21 cellular contexts compared by ENCODE assay signal in the genomic region with DNA sequence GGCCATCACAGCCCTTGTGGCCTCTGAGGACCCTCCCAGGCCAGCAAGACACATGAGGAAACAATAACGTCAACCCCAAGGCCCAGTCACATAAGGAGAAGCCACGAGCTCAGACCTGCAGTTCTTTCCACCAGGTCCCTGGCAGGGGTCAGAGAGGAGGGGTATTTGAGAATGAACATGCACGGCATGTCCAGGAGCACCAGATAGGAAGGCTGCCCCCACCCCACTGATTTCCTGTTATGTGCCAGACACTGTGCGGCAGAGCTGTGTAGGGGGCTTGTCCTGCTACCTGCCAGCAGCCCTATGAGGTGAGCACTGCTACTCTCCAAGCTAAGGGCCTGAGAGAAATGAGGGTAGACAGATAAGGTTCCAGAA. TPM values are rescaled to one million over a fixed set of nuclear protein-coding genes. Genes with fewer than 3 reads are reported as not detected.
DNase-seq lines count a peak whose midpoint lies in the region; ATAC-seq and TF ChIP-seq lines count a peak whose summit lies in the region.
"Had no signal": no experiment of that assay in that cellular context is flagged by ENCODE, and none has a peak within 500 bp of the region (broad histone marks: within the 10 kb centered on the region; RNA-seq: fewer than 3 reads in every experiment).

No MANE protein-coding gene starts in this region.

- 96 to 100% methylated on average over 1 to 4 of the region's 4 CpGs for WGBS in mesodermal cell (ENCODE audit: insufficient coverage in 2 of 2), 2 experiments
- WGBS in spleen, 5 donors: 50 to 63% (median 59%) methylated on average over 3 to 4 of the region's 4 CpGs

- H3K4me3 Mint-ChIP-seq in activated CD4-positive, alpha-beta T cell treated with anti-CD3 and anti-CD28 coated beads, Interleukin-2, amount 10 ng/mL, durations not matched to agents 24 days and 14 days: no peak overlapping the region
- H3K4me3 Mint-ChIP-seq in activated CD4-positive, alpha-beta T cell treated with anti-CD3 and anti-CD28 coated beads for 36 hours: no peak overlapping the region
- H3K4me3 Mint-ChIP-seq in activated CD8-positive, alpha-beta T cell treated with anti-CD3 and anti-CD28 coated beads for 36 hours: no peak overlapping the region
- H3K4me3 Mint-ChIP-seq: HFFc6, neural progenitor cell had no signal

- no peaks in the 10 kb centered on the region for H3K36me3 ChIP-seq in mesodermal cell (ENCODE audit: control insufficient read depth, insufficient read depth, low read length)
- H3K36me3 ChIP-seq in spleen: no peaks in the 10 kb centered on the region
- H3K36me3 ChIP-seq in lower lobe of right lung: no peaks in the 10 kb centered on the region
- H3K36me3 ChIP-seq: left lung, neural progenitor cell, prostate gland had no signal

- H3K27ac ChIP-seq in mesodermal cell (ENCODE audit: low read depth, low read length, severe bottlenecking): peak overlapping the region; percentile 10
- H3K27ac ChIP-seq in spleen: no peak overlapping the region
- H3K27ac ChIP-seq in lower lobe of right lung: no peak overlapping the region
- H3K27ac ChIP-seq: 22Rv1, left lung, neural progenitor cell, prostate gland had no signal

- TF ChIP-seq POLR2A in spleen (IDR thresholded peaks at IDR 0.05): no peak

- no peaks in the 10 kb centered on the region for H3K36me3 Mint-ChIP-seq in activated CD4-positive, alpha-beta T cell treated with anti-CD3 and anti-CD28 coated beads, Interleukin-2, amount 10 ng/mL, durations not matched to agents 24 days and 14 days (ENCODE audit: low read depth)
- no peaks in the 10 kb centered on the region for H3K36me3 Mint-ChIP-seq in activated CD4-positive, alpha-beta T cell treated with anti-CD3 and anti-CD28 coated beads for 36 hours (ENCODE audit: low read depth)
- no peaks in the 10 kb centered on the region for H3K36me3 Mint-ChIP-seq in activated CD8-positive, alpha-beta T cell treated with anti-CD3 and anti-CD28 coated beads for 36 hours (ENCODE audit: low read depth)
- H3K36me3 Mint-ChIP-seq: neural progenitor cell had no signal

- H3K4me1 ChIP-seq in mesodermal cell (ENCODE audit: control insufficient read depth, insufficient read depth, low read length, poor library complexity, severe bottlenecking) (no peaks in the 10 kb centered on the region), spleen (peaks cover 3 to 37% (median 13%) of the 10 kb centered on the region in 6 donors), lower lobe of right lung (peaks cover 4% of the 10 kb centered on the region)
- H3K4me1 ChIP-seq: Caco-2, prostate gland had no signal

- TF ChIP-seq CTCF in activated CD8-positive, alpha-beta T cell treated with anti-CD3 and anti-CD28 coated beads for 36 hours (IDR thresholded peaks at IDR 0.05): no peak
- TF ChIP-seq CTCF in spleen (IDR thresholded peaks at IDR 0.05 in 8 of 11, conservative IDR thresholded peaks at IDR 0.05 in 3 of 11) (no peak), lower lobe of right lung (IDR thresholded peaks at IDR 0.05) (no peak)

- H3K4me3 ChIP-seq in mesodermal cell (ENCODE audit: extremely low read depth, insufficient read depth, low read length, poor library complexity, severe bottlenecking) (no peak overlapping the region), spleen (no peak overlapping the region), lower lobe of right lung (no peak overlapping the region)
- H3K4me3 ChIP-seq: GM12878, left lung, neural progenitor cell, prostate gland had no signal

- no peak for DNase-seq in activated CD4-positive, alpha-beta T cell treated with anti-CD3 and anti-CD28 coated beads, Interleukin-2, amount 10 ng/mL, durations not matched to agents 24 days and 14 days
- DNase-seq in activated CD4-positive, alpha-beta T cell treated with anti-CD3 and anti-CD28 coated beads for 36 hours: no peak
- no peak for DNase-seq in activated CD8-positive, alpha-beta T cell treated with anti-CD3 and anti-CD28 coated beads for 36 hours
- peak; percentile 43 for DNase-seq in spleen
- no peak for DNase-seq in lower lobe of right lung
- DNase-seq in NCI-H774 (lab: John Stamatoyannopoulos, UW): no peak
- DNase-seq: Caco-2, foreskin melanocyte, HFFc6, NCI-H1105 treated with DMSO at 0.1 percent for 48 hours, RPMI8226, SK-N-SH had no signal

- H3K9me3 Mint-ChIP-seq in activated CD4-positive, alpha-beta T cell treated with anti-CD3 and anti-CD28 coated beads, Interleukin-2, amount 10 ng/mL, durations not matched to agents 24 days and 14 days: no peaks in the 10 kb centered on the region
- no peaks in the 10 kb centered on the region for H3K9me3 Mint-ChIP-seq in activated CD4-positive, alpha-beta T cell treated with anti-CD3 and anti-CD28 coated beads for 36 hours (ENCODE audit: low read depth)
- H3K9me3 Mint-ChIP-seq in activated CD8-positive, alpha-beta T cell treated with anti-CD3 and anti-CD28 coated beads for 36 hours: no peaks in the 10 kb centered on the region
- H3K9me3 Mint-ChIP-seq: activated T-helper 2 cell treated with anti-CD3 and anti-CD28 coated beads, Interferon-gamma antibody, Interleukin-2, Interleukin-4, amounts not matched to agents 10 μg/mL and 5 μg/mL and 100 μg/mL, durations not matched to agents 14 hours and 24 hours and 36 hours; HFFc6; neural progenitor cell had no signal

- CTCF ChIA-PET in activated CD4-positive, alpha-beta T cell treated with anti-CD3 and anti-CD28 coated beads for 36 hours (lab: Charles Lee): no interaction called here
- CTCF ChIA-PET in activated CD8-positive, alpha-beta T cell treated with anti-CD3 and anti-CD28 coated beads for 36 hours (lab: Charles Lee): interaction anchor here (0.9 to 1.7 kb wide), 4 partner anchors 24 to 170 kb away, joined by 3 to 5 read pairs (median 3); no protein-coding TSS in a partner anchor

- H3K27me3 ChIP-seq in spleen (replicated peaks in 1 of 7) (no peaks in the 10 kb centered on the region), lower lobe of right lung (ENCODE audit: low read depth) (no peaks in the 10 kb centered on the region)
- H3K27me3 ChIP-seq: left lung, neural progenitor cell had no signal

- H3K27me3 Mint-ChIP-seq in activated CD4-positive, alpha-beta T cell treated with anti-CD3 and anti-CD28 coated beads, Interleukin-2, amount 10 ng/mL, durations not matched to agents 24 days and 14 days: peaks cover 9% of the 10 kb centered on the region
- no peaks in the 10 kb centered on the region for H3K27me3 Mint-ChIP-seq in activated CD4-positive, alpha-beta T cell treated with anti-CD3 and anti-CD28 coated beads for 36 hours
- H3K27me3 Mint-ChIP-seq in activated CD8-positive, alpha-beta T cell treated with anti-CD3 and anti-CD28 coated beads for 36 hours: no peaks in the 10 kb centered on the region

- POLR2A ChIA-PET in activated CD4-positive, alpha-beta T cell treated with anti-CD3 and anti-CD28 coated beads for 36 hours (lab: Charles Lee): no interaction called here
- POLR2A ChIA-PET in activated CD8-positive, alpha-beta T cell treated with anti-CD3 and anti-CD28 coated beads for 36 hours (lab: Charles Lee): interaction anchor here (0.7 to 1.0 kb wide), 4 partner anchors 13 to 53 kb away, joined by 3 to 4 read pairs (median 3); no protein-coding TSS in a partner anchor

- peak overlapping the region; percentile 49 for H3K27ac Mint-ChIP-seq in activated CD4-positive, alpha-beta T cell treated with anti-CD3 and anti-CD28 coated beads, Interleukin-2, amount 10 ng/mL, durations not matched to agents 24 days and 14 days
- H3K27ac Mint-ChIP-seq in activated CD4-positive, alpha-beta T cell treated with anti-CD3 and anti-CD28 coated beads for 36 hours: no peak overlapping the region
- peak overlapping the region; percentile 26 for H3K27ac Mint-ChIP-seq in activated CD8-positive, alpha-beta T cell treated with anti-CD3 and anti-CD28 coated beads for 36 hours
- H3K27ac Mint-ChIP-seq: activated T-helper 2 cell treated with anti-CD3 and anti-CD28 coated beads, Interferon-gamma antibody, Interleukin-2, Interleukin-4, amounts not matched to agents 10 μg/mL and 5 μg/mL and 100 μg/mL, durations not matched to agents 14 hours and 24 hours and 36 hours; HFFc6 had no signal

- H3K9me3 ChIP-seq in mesodermal cell (ENCODE audit: control insufficient read depth, low read length) (no peaks in the 10 kb centered on the region), spleen (no peaks in the 10 kb centered on the region), lower lobe of right lung (no peaks in the 10 kb centered on the region)
- H3K9me3 ChIP-seq: Caco-2, left lung, prostate gland, SK-N-SH had no signal

- H3K4me1 Mint-ChIP-seq in activated CD4-positive, alpha-beta T cell treated with anti-CD3 and anti-CD28 coated beads, Interleukin-2, amount 10 ng/mL, durations not matched to agents 24 days and 14 days: peaks cover 19% of the 10 kb centered on the region
- H3K4me1 Mint-ChIP-seq in activated CD4-positive, alpha-beta T cell treated with anti-CD3 and anti-CD28 coated beads for 36 hours: peaks cover 28% of the 10 kb centered on the region
- peaks cover 41% of the 10 kb centered on the region for H3K4me1 Mint-ChIP-seq in activated CD8-positive, alpha-beta T cell treated with anti-CD3 and anti-CD28 coated beads for 36 hours (ENCODE audit: low read depth)

- ATAC-seq in activated CD4-positive, alpha-beta T cell treated with anti-CD3 and anti-CD28 coated beads for 36 hours: no peak
- ATAC-seq in activated CD8-positive, alpha-beta T cell treated with anti-CD3 and anti-CD28 coated beads for 36 hours: no peak
- ATAC-seq in lower lobe of right lung: no peak
- ATAC-seq in GM19467 (IDR thresholded peaks at IDR 0.05; ENCODE audit: unreplicated experiment): no peak
- ATAC-seq: esophagus mucosa, left lung had no signal

- intact Hi-C loops in activated CD4-positive, alpha-beta T cell treated with anti-CD3 and anti-CD28 coated beads, Interleukin-2, amount 10 ng/mL, durations not matched to agents 24 days and 14 days (cut with micrococcal nuclease): no loop called here
- intact Hi-C loops in activated CD4-positive, alpha-beta T cell treated with anti-CD3 and anti-CD28 coated beads for 36 hours (cut with DNase I, micrococcal nuclease): no loop called here
- intact Hi-C loops in activated CD8-positive, alpha-beta T cell treated with anti-CD3 and anti-CD28 coated beads for 36 hours (cut with micrococcal nuclease): no loop called here
- intact Hi-C loops in spleen (cut with DNase I; ENCODE audit: low total_unique reads) (no loop called here), lower lobe of right lung (cut with DNase I) (no loop called here)

RNA-seq across cellular contexts. Expression of a gene that starts 40.7 kb away (rescaled TPM):
- total RNA-seq in activated CD4-positive, alpha-beta T cell treated with anti-CD3 and anti-CD28 coated beads, Interleukin-2, amount 10 ng/mL, durations not matched to agents 24 days and 14 days: 66.3 and 71.7 TPM in 2 replicates
- total RNA-seq in activated CD4-positive, alpha-beta T cell treated with anti-CD3 and anti-CD28 coated beads for 36 hours: 10 to 100 TPM; 33.9 to 34.3 TPM
- total RNA-seq in activated CD8-positive, alpha-beta T cell treated with anti-CD3 and anti-CD28 coated beads for 36 hours: 10 to 100 TPM; 46.5 to 52.2 TPM
- polyA plus RNA-seq in mesodermal cell (2013, experiment 1 of 2): 53.5 TPM
- polyA plus RNA-seq in mesodermal cell (2013, experiment 2 of 2): 52.9 TPM
- total RNA-seq in spleen (100 to 1,000 TPM; 117 to 210 (median 129) TPM), lower lobe of right lung (102 TPM)
- 10 to 100 TPM; 10.7 to 29.7 (median 11.8) TPM for polyA plus RNA-seq in spleen
